ENCODE assay signal across 14 cellular contexts in the genomic region with DNA sequence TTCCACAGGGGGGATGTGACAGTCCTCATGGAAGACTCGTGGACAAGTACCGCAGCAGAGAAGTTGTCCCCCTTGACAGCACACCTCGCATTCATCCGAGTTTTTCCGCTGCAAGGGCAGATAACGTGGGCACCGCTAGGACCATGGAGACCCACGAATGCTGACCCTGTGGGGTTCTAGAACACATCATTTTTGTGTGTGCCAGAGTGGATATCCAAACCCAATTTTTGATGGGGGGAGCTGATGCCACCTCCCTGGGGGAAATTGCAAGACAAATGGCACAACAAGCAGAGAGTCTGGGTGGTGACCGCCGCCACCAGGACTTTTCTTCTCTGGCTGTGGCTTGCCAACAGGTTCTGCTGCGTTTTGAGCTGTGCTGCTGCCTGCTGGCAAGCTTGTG. TPM values are rescaled to one million over a fixed set of nuclear protein-coding genes. Genes with fewer than 3 reads are reported as not detected.
DNase-seq lines count a peak whose midpoint lies in the region; ATAC-seq and TF ChIP-seq lines count a peak whose summit lies in the region.
"Had no signal": no experiment of that assay in that cellular context is flagged by ENCODE, and none has a peak within 500 bp of the region (broad histone marks: within the 10 kb centered on the region; RNA-seq: fewer than 3 reads in every experiment).

No MANE protein-coding gene starts in this region.

- no peak for ATAC-seq in CD8-positive, alpha-beta T cell
- ATAC-seq in activated B cell treated with CpG ODN at 0.5 μM for 24 hours (ENCODE audit: low read depth): no peak
- ATAC-seq in naive thymus-derived CD8-positive, alpha-beta T cell: no peak

- H3K4me3 ChIP-seq in CD8-positive, alpha-beta T cell (ENCODE audit: low read depth, low read length): no peak overlapping the region
- H3K4me3 ChIP-seq: GM23248 had no signal

- H3K27me3 Mint-ChIP-seq in CD8-positive, alpha-beta T cell (ENCODE audit: low read depth): no peaks in the 10 kb centered on the region
- H3K27me3 Mint-ChIP-seq in activated B cell treated with CpG ODN at 0.5 μM for 24 hours: no peaks in the 10 kb centered on the region
- H3K27me3 Mint-ChIP-seq in naive thymus-derived CD8-positive, alpha-beta T cell: no peaks in the 10 kb centered on the region
- H3K27me3 Mint-ChIP-seq: CD4-positive, alpha-beta memory T cell had no signal

- H3K36me3 Mint-ChIP-seq in CD8-positive, alpha-beta T cell: peaks cover 96% of the 10 kb centered on the region
- peaks cover 95% of the 10 kb centered on the region for H3K36me3 Mint-ChIP-seq in activated B cell treated with CpG ODN at 0.5 μM for 24 hours (ENCODE audit: low read depth)
- peaks cover 5 to 93% (median 64%) of the 10 kb centered on the region in 3 donors for H3K36me3 Mint-ChIP-seq in naive thymus-derived CD8-positive, alpha-beta T cell

- peaks cover 41% of the 10 kb centered on the region for H3K36me3 ChIP-seq in CD8-positive, alpha-beta T cell (ENCODE audit: insufficient read depth, low read length)

- POLR2A ChIA-PET in CD8-positive, alpha-beta T cell (lab: Charles Lee): no interaction called here
- POLR2A ChIA-PET in activated B cell treated with CpG ODN at 0.5 μM for 24 hours (lab: Charles Lee) (no interaction called here), RWPE1 (lab: Yijun Ruan, JAX; ENCODE audit: low non-redundant PET) (no interaction called here)
- POLR2A ChIA-PET in naive thymus-derived CD8-positive, alpha-beta T cell (lab: Charles Lee): no interaction called here

- peaks cover 8% of the 10 kb centered on the region for H3K4me1 ChIP-seq in CD8-positive, alpha-beta T cell (ENCODE audit: insufficient read depth, low read length)
- H3K4me1 ChIP-seq: Caco-2 had no signal

- H3K9me3 Mint-ChIP-seq in CD8-positive, alpha-beta T cell: no peaks in the 10 kb centered on the region
- no peaks in the 10 kb centered on the region for H3K9me3 Mint-ChIP-seq in activated B cell treated with CpG ODN at 0.5 μM for 24 hours
- H3K9me3 Mint-ChIP-seq in naive thymus-derived CD8-positive, alpha-beta T cell: no peaks in the 10 kb centered on the region
- H3K9me3 Mint-ChIP-seq: CD4-positive, alpha-beta memory T cell had no signal

- peaks cover 11% of the 10 kb centered on the region for H3K4me1 Mint-ChIP-seq in CD8-positive, alpha-beta T cell (ENCODE audit: low read depth)
- no peaks in the 10 kb centered on the region for H3K4me1 Mint-ChIP-seq in activated B cell treated with CpG ODN at 0.5 μM for 24 hours
- H3K4me1 Mint-ChIP-seq in naive thymus-derived CD8-positive, alpha-beta T cell: peaks cover 7 to 21% (median 12%) of the 10 kb centered on the region in 4 donors

- DNase-seq in CD8-positive, alpha-beta T cell: no peak
- DNase-seq in activated B cell treated with CpG ODN at 0.5 μM for 24 hours (no peak), RWPE1 (ENCODE audit: low spot score) (no peak)
- no peak for DNase-seq in naive thymus-derived CD8-positive, alpha-beta T cell
- DNase-seq in stimulated activated CD4-positive, alpha-beta T cell treated with anti-CD3 and anti-CD28 coated beads, Interleukin-4, amount 100 ng/mL, for 4 hours: no peak
- no peak for DNase-seq in stimulated activated CD4-positive, alpha-beta T cell treated with anti-CD3 and anti-CD28 coated beads, Interleukin-4, amount 100 ng/mL, for 1 hour
- DNase-seq: C1 segment of cervical spinal cord, Caco-2, DMS153, DND-41, GM23248, H7, HCEC 1CT had no signal

- no peak overlapping the region for H3K27ac ChIP-seq in CD8-positive, alpha-beta T cell (ENCODE audit: low read depth, low read length)
- H3K27ac ChIP-seq in RWPE1: no peak overlapping the region
- H3K27ac ChIP-seq: GM23248 had no signal

- no peak for TF ChIP-seq CTCF in CD8-positive, alpha-beta T cell (IDR thresholded peaks at IDR 0.05)
- TF ChIP-seq CTCF in activated B cell treated with CpG ODN at 0.5 μM for 24 hours (IDR thresholded peaks at IDR 0.05): no peak
- TF ChIP-seq CTCF in RWPE1 (conservative IDR thresholded peaks at IDR 0.05; ENCODE audit: low read depth): no peak

- no peak overlapping the region for H3K4me3 Mint-ChIP-seq in CD8-positive, alpha-beta T cell
- H3K4me3 Mint-ChIP-seq in activated B cell treated with CpG ODN at 0.5 μM for 24 hours: no peak overlapping the region
- no peak overlapping the region for H3K4me3 Mint-ChIP-seq in naive thymus-derived CD8-positive, alpha-beta T cell
- H3K4me3 Mint-ChIP-seq: CD4-positive, alpha-beta memory T cell had no signal

- H3K9me3 ChIP-seq in CD8-positive, alpha-beta T cell (ENCODE audit: low read length): no peaks in the 10 kb centered on the region
- H3K9me3 ChIP-seq: Caco-2 had no signal

- H3K27ac Mint-ChIP-seq in CD8-positive, alpha-beta T cell: peak overlapping the region; percentile 22
- H3K27ac Mint-ChIP-seq in activated B cell treated with CpG ODN at 0.5 μM for 24 hours: peak overlapping the region; percentile 35
- peak overlapping the region in 6 of 10 donors; percentile 9 to 79 (median 58) for H3K27ac Mint-ChIP-seq in naive thymus-derived CD8-positive, alpha-beta T cell

- no peaks in the 10 kb centered on the region for H3K27me3 ChIP-seq in CD8-positive, alpha-beta T cell (ENCODE audit: insufficient read depth, low read length)

- intact Hi-C loops in CD8-positive, alpha-beta T cell (cut with DNase I, micrococcal nuclease): no loop called here
- intact Hi-C loops in activated B cell treated with CpG ODN at 0.5 μM for 24 hours (cut with micrococcal nuclease): no loop called here

- CTCF ChIA-PET in CD8-positive, alpha-beta T cell (lab: Charles Lee): no interaction called here
- CTCF ChIA-PET in activated B cell treated with CpG ODN at 0.5 μM for 24 hours (lab: Charles Lee) (no interaction called here), RWPE1 (lab: Yijun Ruan, JAX) (interaction anchor here (0.6 kb wide), 1 partner anchor 47 kb away, joined by 3 read pairs; the partner anchor contains the start of gene SP110)

RNA-seq across cellular contexts. Expression of gene SP110, which starts 46.9 kb away (rescaled TPM):
- 10 to 100 TPM; 50.6 to 58.1 TPM for total RNA-seq in CD8-positive, alpha-beta T cell
- 139 and 147 TPM in 2 replicates for total RNA-seq in activated B cell treated with CpG ODN at 0.5 μM for 24 hours
- 100 to 1,000 TPM; 116 to 121 TPM for total RNA-seq in naive thymus-derived CD8-positive, alpha-beta T cell
- polyA plus RNA-seq in naive thymus-derived CD8-positive, alpha-beta T cell: 100 to 1,000 TPM in 2 of 3 donors, 10 to 100 TPM in 1; 82.8 to 115 (median 112) TPM

RNA-seq across cellular contexts. Expression of gene SP140, which starts 52.7 kb away (rescaled TPM):
- total RNA-seq in CD8-positive, alpha-beta T cell: 10 to 100 TPM; 48.6 to 49.3 TPM
- total RNA-seq in activated B cell treated with CpG ODN at 0.5 μM for 24 hours: 295 and 330 TPM in 2 replicates
- 10 to 100 TPM; 23.1 to 27.5 TPM for total RNA-seq in naive thymus-derived CD8-positive, alpha-beta T cell
- polyA plus RNA-seq in naive thymus-derived CD8-positive, alpha-beta T cell: 10 to 100 TPM in 2 of 3 donors, 1 to 10 TPM in 1; 7.5 to 14.8 (median 10.4) TPM
- total RNA-seq: Caco-2, GM23248 had no signal
- polyA plus RNA-seq: GM23248 had no signal
